ENCODE assay signal across 2 cellular contexts in the genomic region with DNA sequence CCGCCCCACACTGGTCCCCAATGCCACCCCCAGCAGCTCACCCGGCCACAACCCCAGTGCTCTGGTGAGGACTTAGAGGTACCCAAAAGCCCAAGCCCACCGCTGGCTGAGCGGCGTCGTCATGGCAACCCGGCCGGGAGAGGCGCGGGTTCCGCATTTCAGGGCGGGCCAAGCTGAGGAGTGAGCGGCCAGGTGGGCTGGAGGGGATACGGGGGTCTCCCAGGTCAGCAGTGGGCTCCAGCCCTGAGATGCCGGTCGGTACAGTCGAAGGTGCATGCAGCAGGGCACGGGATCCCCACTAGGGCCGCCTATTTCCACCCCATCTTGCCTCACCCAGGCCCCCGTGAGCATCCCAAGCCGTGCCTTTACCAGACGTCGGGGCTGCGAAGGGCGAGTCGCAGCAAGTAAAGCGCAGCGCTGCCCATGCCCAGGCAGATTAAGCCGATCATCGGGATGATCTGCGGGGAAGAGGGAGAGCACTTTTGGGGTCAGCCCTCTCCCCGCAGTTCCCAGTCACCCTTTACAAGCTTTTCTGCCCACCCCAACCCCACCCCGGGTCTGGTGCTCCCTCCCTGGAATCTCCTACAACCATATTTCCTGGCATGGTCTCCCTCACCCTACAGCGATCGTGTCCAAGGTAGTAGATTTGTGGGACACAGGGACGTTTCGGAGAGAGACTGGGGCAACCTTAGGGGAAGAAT.
TF ChIP-seq lines count a peak whose summit lies in the region.

No MANE protein-coding gene starts in this region.

TF ChIP-seq in K562, 482 proteins besides CTCF, POLR2A, EP300 and RAD21 (continues in another document):
- peak; percentile 89 for TF ChIP-seq RFX1 (IDR thresholded peaks at IDR 0.05)
- no peak for TF ChIP-seq CBX2 (IDR thresholded peaks at IDR 0.05; ENCODE audit: insufficient read depth, low read length, poor library complexity, severe bottlenecking)
- TF ChIP-seq RBFOX2 (IDR thresholded peaks at IDR 0.05; ENCODE audit: low read depth, low read length) = peak; percentile 78
- TF ChIP-seq FOXA3 (CRISPR knock-in tag; conservative IDR thresholded peaks at IDR 0.05 in 1 of 2, IDR thresholded peaks at IDR 0.05 in 1 of 2) = 0 out of 4 replicates have a peak, but pooled peaks of 1 of the 2 experiments have one; percentile 15
- TF ChIP-seq ZNF24 (IDR thresholded peaks at IDR 0.05) = no peak
- TF ChIP-seq SUPT5H (IDR thresholded peaks at IDR 0.05) = 0 out of 2 replicates have a peak, but pooled peaks have one; percentile 18
- no peak for TF ChIP-seq ARID1B (IDR thresholded peaks at IDR 0.05)
- TF ChIP-seq FIP1L1 (IDR thresholded peaks at IDR 0.05; ENCODE audit: low read depth, low read length, poor library complexity, severe bottlenecking) = peak; percentile 55
- TF ChIP-seq ZNF766 (CRISPR knock-in tag; conservative IDR thresholded peaks at IDR 0.05) = no peak
- TF ChIP-seq POLR3G (IDR thresholded peaks at IDR 0.05; ENCODE audit: extremely low read depth, insufficient read length, insufficient replicate concordance) = no peak
- no peak for TF ChIP-seq ZNF3 (CRISPR knock-in tag; IDR thresholded peaks at IDR 0.05)
- TF ChIP-seq PCBP1 (IDR thresholded peaks at IDR 0.05; ENCODE audit: low read depth, low read length, poor library complexity, severe bottlenecking) = peak; percentile 5
- TF ChIP-seq MLLT1 (IDR thresholded peaks at IDR 0.05) = no peak
- no peak for TF ChIP-seq ZNF584 (CRISPR knock-in tag; IDR thresholded peaks at IDR 0.05; ENCODE audit: low read depth)
- no peak for TF ChIP-seq ZNF445 (CRISPR knock-in tag; IDR thresholded peaks at IDR 0.05; ENCODE audit: low read depth)
- TF ChIP-seq KDM5B (IDR thresholded peaks at IDR 0.05; ENCODE audit: insufficient replicate concordance, low read depth, low read length) = no peak
- no peak for TF ChIP-seq SMC3 (conservative IDR thresholded peaks at IDR 0.05; ENCODE audit: insufficient read depth, low read depth, low read length)
- TF ChIP-seq ESRRB (CRISPR knock-in tag; IDR thresholded peaks at IDR 0.05; ENCODE audit: borderline replicate concordance) = no peak
- no peak for TF ChIP-seq CBFB (CRISPR knock-in tag; IDR thresholded peaks at IDR 0.05)
- no peak for TF ChIP-seq ZSCAN32 (CRISPR knock-in tag; IDR thresholded peaks at IDR 0.05)
- no peak for TF ChIP-seq ZBTB1 (CRISPR knock-in tag; IDR thresholded peaks at IDR 0.05; ENCODE audit: borderline replicate concordance, low read depth)
- no peak for TF ChIP-seq ELK3 (CRISPR knock-in tag; IDR thresholded peaks at IDR 0.05)
- no peak for TF ChIP-seq GTF2F1 (IDR thresholded peaks at IDR 0.05; ENCODE audit: low read depth, low read length)
- no peak for TF ChIP-seq TAF9B (IDR thresholded peaks at IDR 0.05; ENCODE audit: partially characterized antibody)
- peak; percentile 31; the same call in 1 of the 2 replicates for TF ChIP-seq ZNF263 (CRISPR knock-in tag; IDR thresholded peaks at IDR 0.05; ENCODE audit: borderline replicate concordance)
- no peak for TF ChIP-seq CHD2 (IDR thresholded peaks at IDR 0.05; ENCODE audit: low read depth, low read length)
- TF ChIP-seq RBM39 (optimal IDR thresholded peaks at IDR 0.05; ENCODE audit: low read depth, low read length) = no peak
- TF ChIP-seq RBM22 (IDR thresholded peaks at IDR 0.05; ENCODE audit: low read depth, low read length, poor library complexity, severe bottlenecking) = peak; percentile 99
- TF ChIP-seq POLR2AphosphoS2 (IDR thresholded peaks at IDR 0.05; ENCODE audit: low read length) = 0 out of 2 replicates have a peak, but pooled peaks have one; percentile 4
- TF ChIP-seq ZNF707 (CRISPR knock-in tag; conservative IDR thresholded peaks at IDR 0.05) = no peak
- peak; percentile 88 for TF ChIP-seq ZBTB33 (CRISPR knock-in tag; IDR thresholded peaks at IDR 0.05)
- TF ChIP-seq POLR2AphosphoS5 (IDR thresholded peaks at IDR 0.05; ENCODE audit: control insufficient read depth, insufficient read depth, low read depth, low read length) = peak; percentile 35; the same call in 1 of the 2 replicates
- no peak for TF ChIP-seq SRF (CRISPR knock-in tag; IDR thresholded peaks at IDR 0.05)
- peak; percentile 92 for TF ChIP-seq POLR2G (IDR thresholded peaks at IDR 0.05; ENCODE audit: low read depth, low read length)
- TF ChIP-seq RBM17 (IDR thresholded peaks at IDR 0.05; ENCODE audit: borderline replicate concordance, low read depth, low read length) = no peak
- TF ChIP-seq MCM7 (IDR thresholded peaks at IDR 0.05) = no peak
- no peak for TF ChIP-seq NFIC (IDR thresholded peaks at IDR 0.05)
- TF ChIP-seq ZNF274 (IDR thresholded peaks at IDR 0.05; ENCODE audit: borderline replicate concordance, low read depth, low read length) = no peak

TF ChIP-seq in HepG2, 621 proteins besides CTCF, POLR2A, EP300 and RAD21:
- TF ChIP-seq RBM22 (optimal IDR thresholded peaks at IDR 0.05; ENCODE audit: low read length) = peak; percentile 12
- peak; percentile 97; the same call in 1 of the 2 replicates for TF ChIP-seq SSRP1 (CRISPR knock-in tag; IDR thresholded peaks at IDR 0.05)
- 0 out of 2 replicates have a peak, but pooled peaks have one; percentile 9 for TF ChIP-seq ZNF263 (CRISPR knock-in tag; IDR thresholded peaks at IDR 0.05)
- TF ChIP-seq PCBP1 (IDR thresholded peaks at IDR 0.05; ENCODE audit: borderline replicate concordance, low read depth, low read length) = 0 out of 2 replicates have a peak, but pooled peaks have one; percentile 56
- peak; percentile 98 for TF ChIP-seq AGO2 (optimal IDR thresholded peaks at IDR 0.05; ENCODE audit: low read depth, low read length)
- TF ChIP-seq AGO1 (IDR thresholded peaks at IDR 0.05; ENCODE audit: low read depth, low read length, poor library complexity, severe bottlenecking) = peak; percentile 99
- TF ChIP-seq SRSF4 (IDR thresholded peaks at IDR 0.05; ENCODE audit: low read depth, low read length, poor library complexity, severe bottlenecking) = peak; percentile 58
- TF ChIP-seq ZNF878 (CRISPR knock-in tag; IDR thresholded peaks at IDR 0.05) = no peak
- no peak for TF ChIP-seq E2F5 (CRISPR knock-in tag; conservative IDR thresholded peaks at IDR 0.05)
- peak; percentile 94 for TF ChIP-seq RBFOX2 (IDR thresholded peaks at IDR 0.05; ENCODE audit: low read depth, low read length)
- TF ChIP-seq ZBTB38 (CRISPR knock-in tag; IDR thresholded peaks at IDR 0.05) = peak; percentile 32; the same call in 1 of the 2 replicates
- no peak for TF ChIP-seq SIN3B (IDR thresholded peaks at IDR 0.05; ENCODE audit: low read length)
- no peak for TF ChIP-seq STAG1 (CRISPR knock-in tag; IDR thresholded peaks at IDR 0.05)
- peak; percentile 2; the same call in 1 of the 2 replicates for TF ChIP-seq KDM2A (CRISPR knock-in tag; IDR thresholded peaks at IDR 0.05; ENCODE audit: borderline replicate concordance, low read depth)
- TF ChIP-seq GABPB1 (CRISPR knock-in tag; IDR thresholded peaks at IDR 0.05) = peak; percentile 26; the same call in 1 of the 2 replicates
- TF ChIP-seq NONO (IDR thresholded peaks at IDR 0.05) = no peak
- 0 out of 2 replicates have a peak, but pooled peaks have one; percentile 16 for TF ChIP-seq NONO (CRISPR knock-in tag; conservative IDR thresholded peaks at IDR 0.05)
- peak; percentile 43; the same call in 1 of the 2 replicates for TF ChIP-seq RFX1 (IDR thresholded peaks at IDR 0.05)
- no peak for TF ChIP-seq BCL6 (CRISPR knock-in tag; IDR thresholded peaks at IDR 0.05)
- TF ChIP-seq POLR2G (IDR thresholded peaks at IDR 0.05; ENCODE audit: low read depth, low read length) = peak; percentile 49
- no peak for TF ChIP-seq PHB2 (IDR thresholded peaks at IDR 0.05; ENCODE audit: partially characterized antibody)
